ENCODE assay signal across 20 cellular contexts in genomic region chr5:102106599-102106998, GRCh38.
"Had no signal": no experiment of that assay in that cellular context is flagged by ENCODE, and none has a peak within 500 bp of the region (broad histone marks: within the 10 kb centered on the region; RNA-seq: fewer than 3 reads in every experiment).

No MANE protein-coding gene starts in this region.

- H3K4me3 ChIP-seq: dorsolateral prefrontal cortex, esophagus squamous epithelium, gastroesophageal sphincter, hepatocyte, mucosa of descending colon, psoas muscle, spleen, stomach, uterus had no signal

- H3K27ac Mint-ChIP-seq: naive thymus-derived CD8-positive, alpha-beta T cell had no signal

- ATAC-seq: mucosa of descending colon; naive thymus-derived CD8-positive, alpha-beta T cell; psoas muscle; sciatic nerve had no signal

- H3K4me1 Mint-ChIP-seq: naive thymus-derived CD8-positive, alpha-beta T cell had no signal

- DNase-seq: cortex of kidney; dorsolateral prefrontal cortex; effector memory CD4-positive, alpha-beta T cell; esophagus squamous epithelium; foreskin fibroblast; kidney glomerular epithelial cell; mucosa of descending colon; naive thymus-derived CD8-positive, alpha-beta T cell; psoas muscle; retina; spleen; stimulated activated CD4-positive, alpha-beta T cell treated with anti-CD3 and anti-CD28 coated beads, Interleukin-15, amount 100 ng/mL, for 24 hours; stimulated activated CD4-positive, alpha-beta T cell treated with anti-CD3 and anti-CD28 coated beads, Interleukin-1b, Interleukin-23, amount 100 ng/mL, for 48 hours; stimulated activated CD4-positive, alpha-beta T cell treated with anti-CD3 and anti-CD28 coated beads, Interleukin-4, amount 100 ng/mL, for 24 hours; stimulated activated naive CD4-positive, alpha-beta T cell; stomach; uterus had no signal

- H3K4me3 Mint-ChIP-seq: naive thymus-derived CD8-positive, alpha-beta T cell had no signal
